ENCODE assay signal across 8 cellular contexts in the genomic region with DNA sequence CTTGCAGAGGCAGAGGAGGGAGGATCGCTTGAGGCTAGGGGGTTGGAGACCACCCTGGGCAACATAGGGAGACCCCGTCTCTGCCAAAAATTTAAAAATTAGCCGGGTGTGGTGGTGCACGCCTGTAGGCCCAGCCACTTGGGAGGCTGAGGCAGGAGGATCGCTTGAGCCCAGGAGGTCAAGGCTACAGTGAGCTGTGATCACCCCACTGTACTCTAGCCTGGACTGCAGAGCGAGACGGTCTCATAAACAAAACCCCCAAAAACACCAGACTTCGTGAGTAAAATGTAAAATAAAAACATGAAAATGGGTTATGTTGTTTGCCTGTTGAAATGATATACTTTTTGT. TPM values are rescaled to one million over a fixed set of nuclear protein-coding genes. Genes with fewer than 3 reads are reported as not detected.
A peak's percentile ranks its signal among the peaks of the same experiment; 100 is the strongest.
DNase-seq lines count a peak whose midpoint lies in the region; ATAC-seq and TF ChIP-seq lines count a peak whose summit lies in the region.

No MANE protein-coding gene starts in this region.

- no peak for ATAC-seq in natural killer cell treated with Interleukin-12 subunit alpha and Interleukin-12 subunit beta and Interleukin-15 and Interleukin-18, amount 100 ng/mL, for 72 hours

- peak overlapping the region; percentile 87 for H3K27ac Mint-ChIP-seq in dendritic cell treated with granulocyte-macrophage colony-stimulating factor and Interleukin-4, amounts not matched to agents 40 ng/mL and 50 ng/mL, for 4 days
- peak overlapping the region in 1 of 2 donors; percentile 73 for H3K27ac Mint-ChIP-seq in natural killer cell treated with Interleukin-12 subunit alpha and Interleukin-12 subunit beta and Interleukin-15 and Interleukin-18, amount 100 ng/mL, for 72 hours

- no peaks in the 10 kb centered on the region for H3K36me3 Mint-ChIP-seq in dendritic cell treated with granulocyte-macrophage colony-stimulating factor and Interleukin-4, amounts not matched to agents 40 ng/mL and 50 ng/mL, for 4 days (ENCODE audit: low read depth)
- no peaks in the 10 kb centered on the region for H3K36me3 Mint-ChIP-seq in natural killer cell treated with Interleukin-12 subunit alpha and Interleukin-12 subunit beta and Interleukin-15 and Interleukin-18, amount 100 ng/mL, for 72 hours

- peaks cover 11% of the 10 kb centered on the region for H3K27me3 Mint-ChIP-seq in dendritic cell treated with granulocyte-macrophage colony-stimulating factor and Interleukin-4, amounts not matched to agents 40 ng/mL and 50 ng/mL, for 4 days
- H3K27me3 Mint-ChIP-seq in natural killer cell treated with Interleukin-12 subunit alpha and Interleukin-12 subunit beta and Interleukin-15 and Interleukin-18, amount 100 ng/mL, for 72 hours = peaks cover 3 to 4% of the 10 kb centered on the region in 2 donors

- H3K4me1 Mint-ChIP-seq in dendritic cell treated with granulocyte-macrophage colony-stimulating factor and Interleukin-4, amounts not matched to agents 40 ng/mL and 50 ng/mL, for 4 days (ENCODE audit: low read depth) = peaks cover 21% of the 10 kb centered on the region
- H3K4me1 Mint-ChIP-seq in natural killer cell treated with Interleukin-12 subunit alpha and Interleukin-12 subunit beta and Interleukin-15 and Interleukin-18, amount 100 ng/mL, for 72 hours (ENCODE audit: low read depth in 2 of 2) = peaks cover 18 to 19% of the 10 kb centered on the region in 2 donors

- TF ChIP-seq CTCF in AG10803 (conservative IDR thresholded peaks at IDR 0.05; ENCODE audit: low read length) = no peak
- no peak for TF ChIP-seq CTCF in LNCaP clone FGC (IDR thresholded peaks at IDR 0.05; ENCODE audit: control insufficient read depth, extremely low read depth, insufficient read depth)

- no peaks in the 10 kb centered on the region for H3K9me3 Mint-ChIP-seq in dendritic cell treated with granulocyte-macrophage colony-stimulating factor and Interleukin-4, amounts not matched to agents 40 ng/mL and 50 ng/mL, for 4 days
- H3K9me3 Mint-ChIP-seq in natural killer cell treated with Interleukin-12 subunit alpha and Interleukin-12 subunit beta and Interleukin-15 and Interleukin-18, amount 100 ng/mL, for 72 hours = no peaks in the 10 kb centered on the region

- peak overlapping the region; percentile 82 for H3K4me3 Mint-ChIP-seq in dendritic cell treated with granulocyte-macrophage colony-stimulating factor and Interleukin-4, amounts not matched to agents 40 ng/mL and 50 ng/mL, for 4 days
- peak overlapping the region; percentile 83 for H3K4me3 Mint-ChIP-seq in natural killer cell treated with Interleukin-12 subunit alpha and Interleukin-12 subunit beta and Interleukin-15 and Interleukin-18, amount 100 ng/mL, for 72 hours

- intact Hi-C loops in dendritic cell treated with granulocyte-macrophage colony-stimulating factor and Interleukin-4, amounts not matched to agents 40 ng/mL and 50 ng/mL, for 4 days (cut with micrococcal nuclease) = loop anchor here (5.0 kb wide), 1 partner anchor 45 kb away; a partner anchor contains a TSS

- H3K4me3 ChIP-seq in AG10803 (ENCODE audit: low read length) (peak overlapping the region; percentile 86), LNCaP clone FGC (ENCODE audit: low read depth, low read length) (peak overlapping the region; percentile 51)

- DNase-seq in AG10803 (ENCODE audit: low read depth) (no peak), LNCaP clone FGC (ENCODE audit: low read depth) (no peak), occipital lobe (lab: John Stamatoyannopoulos, UW) (no peak), NCI-H2029 (lab: John Stamatoyannopoulos, UW) (no peak), DMS53 (lab: John Stamatoyannopoulos, UW) (no peak), SW 1271 (lab: John Stamatoyannopoulos, UW) (no peak)
- no peak for DNase-seq in natural killer cell treated with Interleukin-12 subunit alpha and Interleukin-12 subunit beta and Interleukin-15 and Interleukin-18, amount 100 ng/mL, for 72 hours (ENCODE audit: low spot score)

RNA-seq across cellular contexts. Expression of a gene that starts 0.7 kb away (rescaled TPM):
- 1 to 10 TPM; 4.4 to 6.1 TPM for total RNA-seq in natural killer cell treated with Interleukin-12 subunit alpha and Interleukin-12 subunit beta and Interleukin-15 and Interleukin-18, amount 100 ng/mL, for 72 hours
- total RNA-seq in occipital lobe = 9.7 TPM

RNA-seq across cellular contexts. Expression of a gene that starts 12.5 kb away (rescaled TPM):
- total RNA-seq in natural killer cell treated with Interleukin-12 subunit alpha and Interleukin-12 subunit beta and Interleukin-15 and Interleukin-18, amount 100 ng/mL, for 72 hours = not detected
- 0.47 TPM for total RNA-seq in occipital lobe

RNA-seq across cellular contexts. Expression of a gene that starts 43.6 kb away (rescaled TPM):
- 10 to 100 TPM; 33.4 to 37.5 TPM for total RNA-seq in natural killer cell treated with Interleukin-12 subunit alpha and Interleukin-12 subunit beta and Interleukin-15 and Interleukin-18, amount 100 ng/mL, for 72 hours
- total RNA-seq in occipital lobe = 143 TPM
